Comparison of ENCODE assay signal across 20 cellular contexts in the genomic region with DNA sequence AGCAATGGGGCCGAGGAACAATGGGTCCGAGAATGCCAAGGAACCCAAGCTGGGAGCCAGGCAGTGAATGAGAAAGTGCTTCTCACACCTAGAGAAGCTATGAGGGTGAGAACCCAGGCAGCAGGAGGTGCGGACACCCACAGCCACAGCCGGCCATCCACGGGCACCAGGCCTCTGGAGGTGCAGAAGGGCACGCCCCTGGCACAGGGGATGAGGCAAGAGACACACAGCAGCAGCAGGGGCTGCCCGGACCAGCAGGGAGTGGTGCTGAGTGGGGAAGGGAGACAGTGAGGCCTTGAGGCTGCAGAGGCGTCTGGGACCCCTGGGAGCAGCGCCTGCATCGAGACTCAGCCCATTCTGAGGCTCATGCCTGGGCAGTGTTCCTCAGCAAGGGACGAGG.
DNase-seq lines count a peak whose midpoint lies in the region; ATAC-seq and TF ChIP-seq lines count a peak whose summit lies in the region.
"Had no signal": no experiment of that assay in that cellular context is flagged by ENCODE, and none has a peak within 500 bp of the region (broad histone marks: within the 10 kb centered on the region; RNA-seq: fewer than 3 reads in every experiment).

No MANE protein-coding gene starts in this region.

- H3K4me3 Mint-ChIP-seq in activated naive CD8-positive, alpha-beta T cell treated with anti-CD3 and anti-CD28 coated beads, Interleukin-2, amount 10 ng/mL, durations not matched to agents 7 days and 5 days, result no peak overlapping the region
- no peak overlapping the region for H3K4me3 Mint-ChIP-seq in activated naive CD8-positive, alpha-beta T cell treated with anti-CD3 and anti-CD28 coated beads for 36 hours
- no peak overlapping the region for H3K4me3 Mint-ChIP-seq in WTC11
- H3K4me3 Mint-ChIP-seq in naive thymus-derived CD4-positive, alpha-beta T cell, result peak overlapping the region in 7 of 10 donors; percentile 9 to 83 (median 61)
- peak overlapping the region; percentile 48 to 58 for H3K4me3 Mint-ChIP-seq in stimulated activated naive B cell treated with anti-CD40 and anti-IgM and Interleukin-4, amounts not matched to agents 10 μg/mL and 1 μg/mL and 100 μg/mL, for 72 hours
- H3K4me3 Mint-ChIP-seq in Caco-2 (ENCODE audit: unreplicated experiment), result no peak overlapping the region

- peak overlapping the region; percentile 67 for H3K27ac Mint-ChIP-seq in activated naive CD8-positive, alpha-beta T cell treated with anti-CD3 and anti-CD28 coated beads, Interleukin-2, amount 10 ng/mL, durations not matched to agents 7 days and 5 days
- H3K27ac Mint-ChIP-seq in activated naive CD8-positive, alpha-beta T cell treated with anti-CD3 and anti-CD28 coated beads for 36 hours, result no peak overlapping the region
- H3K27ac Mint-ChIP-seq in WTC11 (peak overlapping the region; percentile 89), Caco-2 (ENCODE audit: unreplicated experiment) (no peak overlapping the region)
- H3K27ac Mint-ChIP-seq in naive thymus-derived CD4-positive, alpha-beta T cell, result peak overlapping the region in 7 of 9 donors; percentile 25 to 88 (median 76)
- H3K27ac Mint-ChIP-seq in stimulated activated naive B cell treated with anti-CD40 and anti-IgM and Interleukin-4, amounts not matched to agents 10 μg/mL and 1 μg/mL and 100 μg/mL, for 72 hours, result peak overlapping the region; percentile 75

- ATAC-seq in activated naive CD8-positive, alpha-beta T cell treated with anti-CD3 and anti-CD28 coated beads, Interleukin-2, amount 10 ng/mL, durations not matched to agents 7 days and 5 days (ENCODE audit: low read depth), result no peak
- no peak for ATAC-seq in WTC11
- ATAC-seq in naive thymus-derived CD4-positive, alpha-beta T cell, result no peak
- ATAC-seq in stimulated activated naive B cell treated with anti-CD40 and anti-IgM and Interleukin-4, amounts not matched to agents 10 μg/mL and 1 μg/mL and 100 μg/mL, for 72 hours (replicated peaks), result no peak
- ATAC-seq in GM21825 (IDR thresholded peaks at IDR 0.05; ENCODE audit: unreplicated experiment), result no peak
- ATAC-seq: HCT116, HepG2 had no signal

- no TSS peak for BruUV-seq in Caco-2 (replicated peaks; lab: Mats Ljungman, UMichigan)

- intact Hi-C loops in naive thymus-derived CD4-positive, alpha-beta T cell (cut with micrococcal nuclease), result no loop called here
- intact Hi-C loops in Caco-2 (cut with micrococcal nuclease; ENCODE audit: unreplicated experiment), result no loop called here

- CTCF ChIA-PET in WTC11 (lab: Charles Lee), result interaction anchor here (1.6 kb wide), 1 partner anchor 11 kb away, joined by 4 read pairs; no protein-coding TSS in a partner anchor
- CTCF ChIA-PET in naive thymus-derived CD4-positive, alpha-beta T cell (lab: Charles Lee), result interaction anchor here (0.6 kb wide), 1 partner anchor 591 kb away, joined by 4 read pairs; no protein-coding TSS in a partner anchor
- CTCF ChIA-PET in Caco-2 (lab: Charles Lee), result no interaction called here

- H3K36me3 ChIP-seq in naive thymus-derived CD4-positive, alpha-beta T cell (ENCODE audit: control insufficient read depth in 2 of 3, insufficient read depth in 3 of 3, low read length in 3 of 3), result no peaks in the 10 kb centered on the region
- no peaks in the 10 kb centered on the region for H3K36me3 ChIP-seq in Caco-2 (ENCODE audit: control insufficient read depth, insufficient read depth, low read length)

- H3K27me3 Mint-ChIP-seq in activated naive CD8-positive, alpha-beta T cell treated with anti-CD3 and anti-CD28 coated beads, Interleukin-2, amount 10 ng/mL, durations not matched to agents 7 days and 5 days, result peaks cover 1% of the 10 kb centered on the region
- H3K27me3 Mint-ChIP-seq in activated naive CD8-positive, alpha-beta T cell treated with anti-CD3 and anti-CD28 coated beads for 36 hours, result no peaks in the 10 kb centered on the region
- H3K27me3 Mint-ChIP-seq in WTC11 (ENCODE audit: low read depth) (no peaks in the 10 kb centered on the region), Caco-2 (ENCODE audit: insufficient read depth, unreplicated experiment) (no peaks in the 10 kb centered on the region)
- H3K27me3 Mint-ChIP-seq in naive thymus-derived CD4-positive, alpha-beta T cell, result no peaks in the 10 kb centered on the region
- H3K27me3 Mint-ChIP-seq in stimulated activated naive B cell treated with anti-CD40 and anti-IgM and Interleukin-4, amounts not matched to agents 10 μg/mL and 1 μg/mL and 100 μg/mL, for 72 hours, result no peaks in the 10 kb centered on the region

- DNase-seq in activated naive CD8-positive, alpha-beta T cell treated with anti-CD3 and anti-CD28 coated beads, Interleukin-2, amount 10 ng/mL, durations not matched to agents 7 days and 5 days, result no peak
- DNase-seq in activated naive CD8-positive, alpha-beta T cell treated with anti-CD3 and anti-CD28 coated beads for 36 hours, result no peak
- DNase-seq in WTC11 (ENCODE audit: low spot score) (no peak), Caco-2 (no peak), iPS-NIHi11 (ENCODE audit: low spot score) (no peak)
- DNase-seq in naive thymus-derived CD4-positive, alpha-beta T cell, result no peak
- no peak for DNase-seq in stimulated activated naive B cell treated with anti-CD40 and anti-IgM and Interleukin-4, amounts not matched to agents 10 μg/mL and 1 μg/mL and 100 μg/mL, for 72 hours
- DNase-seq: DMS79 treated with DMSO at 0.1 percent for 48 hours; KBM-7; NCI-H1105 treated with DMSO at 0.1 percent for 48 hours; NCI-H1694; NCI-H510A; NCI-H748 treated with DMSO at 0.1 percent for 48 hours; NK-92 treated with Interleukin-12 subunit alpha and Interleukin-12 subunit beta, amount 100 ng/mL, for 24 hours; OCI-M1; SHP77; SK-N-SH had no signal

- POLR2A ChIA-PET in activated naive CD8-positive, alpha-beta T cell treated with anti-CD3 and anti-CD28 coated beads, Interleukin-2, amount 10 ng/mL, durations not matched to agents 7 days and 5 days (lab: Charles Lee), result no interaction called here
- POLR2A ChIA-PET in WTC11 (lab: Charles Lee), result no interaction called here
- POLR2A ChIA-PET in naive thymus-derived CD4-positive, alpha-beta T cell (lab: Charles Lee), result no interaction called here
- POLR2A ChIA-PET in Caco-2 (lab: Charles Lee), result no interaction called here

- TF ChIP-seq CTCF in WTC11 (IDR thresholded peaks at IDR 0.05) (no peak), Caco-2 (IDR thresholded peaks at IDR 0.05; ENCODE audit: insufficient read depth in 1 of 2, low read depth in 1 of 2, low read length in 1 of 2, severe bottlenecking in 1 of 2, unreplicated experiment in 1 of 2) (no peak)

- H3K4me1 ChIP-seq in naive thymus-derived CD4-positive, alpha-beta T cell (ENCODE audit: control insufficient read depth in 2 of 2, insufficient read depth in 2 of 2, low read length in 2 of 2), result peaks cover 8 to 35% of the 10 kb centered on the region in 2 donors
- no peaks in the 10 kb centered on the region for H3K4me1 ChIP-seq in Caco-2

- no peak overlapping the region for H3K4me3 ChIP-seq in naive thymus-derived CD4-positive, alpha-beta T cell (ENCODE audit: low read length)
- H3K4me3 ChIP-seq in Caco-2 (ENCODE audit: low read depth, low read length), result no peak overlapping the region

- peaks cover 17% of the 10 kb centered on the region for H3K36me3 Mint-ChIP-seq in activated naive CD8-positive, alpha-beta T cell treated with anti-CD3 and anti-CD28 coated beads, Interleukin-2, amount 10 ng/mL, durations not matched to agents 7 days and 5 days
- peaks cover 12% of the 10 kb centered on the region for H3K36me3 Mint-ChIP-seq in activated naive CD8-positive, alpha-beta T cell treated with anti-CD3 and anti-CD28 coated beads for 36 hours
- peaks cover 8% of the 10 kb centered on the region for H3K36me3 Mint-ChIP-seq in WTC11
- H3K36me3 Mint-ChIP-seq in naive thymus-derived CD4-positive, alpha-beta T cell, result peaks cover 0 to 9% (median 0%) of the 10 kb centered on the region in 5 donors
- H3K36me3 Mint-ChIP-seq in stimulated activated naive B cell treated with anti-CD40 and anti-IgM and Interleukin-4, amounts not matched to agents 10 μg/mL and 1 μg/mL and 100 μg/mL, for 72 hours, result peaks cover 29 to 51% of the 10 kb centered on the region in 2 donors
- peaks cover 13% of the 10 kb centered on the region for H3K36me3 Mint-ChIP-seq in Caco-2 (ENCODE audit: insufficient read depth, unreplicated experiment)

- no peak overlapping the region for H3K27ac ChIP-seq in naive thymus-derived CD4-positive, alpha-beta T cell (ENCODE audit: low read depth, low read length)

- H3K9me3 Mint-ChIP-seq in activated naive CD8-positive, alpha-beta T cell treated with anti-CD3 and anti-CD28 coated beads, Interleukin-2, amount 10 ng/mL, durations not matched to agents 7 days and 5 days, result no peaks in the 10 kb centered on the region
- no peaks in the 10 kb centered on the region for H3K9me3 Mint-ChIP-seq in activated naive CD8-positive, alpha-beta T cell treated with anti-CD3 and anti-CD28 coated beads for 36 hours
- H3K9me3 Mint-ChIP-seq in WTC11, result peaks cover 4% of the 10 kb centered on the region
- H3K9me3 Mint-ChIP-seq in naive thymus-derived CD4-positive, alpha-beta T cell, result peaks cover 0 to 2% (median 0%) of the 10 kb centered on the region in 11 donors
- H3K9me3 Mint-ChIP-seq in stimulated activated naive B cell treated with anti-CD40 and anti-IgM and Interleukin-4, amounts not matched to agents 10 μg/mL and 1 μg/mL and 100 μg/mL, for 72 hours, result peaks cover 5 to 6% of the 10 kb centered on the region in 2 donors
- H3K9me3 Mint-ChIP-seq in Caco-2 (ENCODE audit: unreplicated experiment), result no peaks in the 10 kb centered on the region

- no peaks in the 10 kb centered on the region for H3K9me3 ChIP-seq in naive thymus-derived CD4-positive, alpha-beta T cell (ENCODE audit: control insufficient read depth in 2 of 3, low read length in 3 of 3)
- no peaks in the 10 kb centered on the region for H3K9me3 ChIP-seq in Caco-2
- H3K9me3 ChIP-seq: SK-N-SH had no signal

- H3K27me3 ChIP-seq in naive thymus-derived CD4-positive, alpha-beta T cell (ENCODE audit: control insufficient read depth in 2 of 2, insufficient read depth in 2 of 2, low read length in 2 of 2), result no peaks in the 10 kb centered on the region
- H3K27me3 ChIP-seq in Caco-2 (replicated peaks; ENCODE audit: control insufficient read depth, insufficient read depth, low read length), result no peaks in the 10 kb centered on the region

- peaks cover 40% of the 10 kb centered on the region for H3K4me1 Mint-ChIP-seq in activated naive CD8-positive, alpha-beta T cell treated with anti-CD3 and anti-CD28 coated beads, Interleukin-2, amount 10 ng/mL, durations not matched to agents 7 days and 5 days
- H3K4me1 Mint-ChIP-seq in activated naive CD8-positive, alpha-beta T cell treated with anti-CD3 and anti-CD28 coated beads for 36 hours, result peaks cover 44% of the 10 kb centered on the region
- H3K4me1 Mint-ChIP-seq in WTC11 (no peaks in the 10 kb centered on the region), Caco-2 (ENCODE audit: low read depth, unreplicated experiment) (no peaks in the 10 kb centered on the region)
- peaks cover 34 to 71% (median 48%) of the 10 kb centered on the region in 7 donors for H3K4me1 Mint-ChIP-seq in naive thymus-derived CD4-positive, alpha-beta T cell
- H3K4me1 Mint-ChIP-seq in stimulated activated naive B cell treated with anti-CD40 and anti-IgM and Interleukin-4, amounts not matched to agents 10 μg/mL and 1 μg/mL and 100 μg/mL, for 72 hours, result peaks cover 61 to 81% of the 10 kb centered on the region in 2 donors

TF ChIP-seq in WTC11, 78 proteins besides CTCF, POLR2A, EP300 and RAD21 (continues in another document):
- TF ChIP-seq ATF1 (CRISPR knock-in tag; IDR thresholded peaks at IDR 0.05), result no peak
- TF ChIP-seq ZNF219 (CRISPR knock-in tag; IDR thresholded peaks at IDR 0.05; ENCODE audit: borderline replicate concordance), result no peak

Comparison
In these comparisons a context has a peak if more than half of its experiments do, and no peak if none do; other contexts are left out.
1. H3K27ac Mint-ChIP-seq: peak in activated naive CD8-positive, alpha-beta T cell treated with anti-CD3 and anti-CD28 coated beads, Interleukin-2, amount 10 ng/mL, durations not matched to agents 7 days and 5 days (single experiment), WTC11 (single experiment), naive thymus-derived CD4-positive, alpha-beta T cell (7 of 9) and stimulated activated naive B cell treated with anti-CD40 and anti-IgM and Interleukin-4, amounts not matched to agents 10 μg/mL and 1 μg/mL and 100 μg/mL, for 72 hours (single experiment); none in activated naive CD8-positive, alpha-beta T cell treated with anti-CD3 and anti-CD28 coated beads for 36 hours (single experiment) and Caco-2 (single experiment).
2. H3K4me3 Mint-ChIP-seq: peak in naive thymus-derived CD4-positive, alpha-beta T cell (7 of 10) and stimulated activated naive B cell treated with anti-CD40 and anti-IgM and Interleukin-4, amounts not matched to agents 10 μg/mL and 1 μg/mL and 100 μg/mL, for 72 hours (2 of 2); none in activated naive CD8-positive, alpha-beta T cell treated with anti-CD3 and anti-CD28 coated beads, Interleukin-2, amount 10 ng/mL, durations not matched to agents 7 days and 5 days (single experiment), activated naive CD8-positive, alpha-beta T cell treated with anti-CD3 and anti-CD28 coated beads for 36 hours (single experiment), WTC11 (single experiment) and Caco-2 (single experiment).